In the genomic region with DNA sequence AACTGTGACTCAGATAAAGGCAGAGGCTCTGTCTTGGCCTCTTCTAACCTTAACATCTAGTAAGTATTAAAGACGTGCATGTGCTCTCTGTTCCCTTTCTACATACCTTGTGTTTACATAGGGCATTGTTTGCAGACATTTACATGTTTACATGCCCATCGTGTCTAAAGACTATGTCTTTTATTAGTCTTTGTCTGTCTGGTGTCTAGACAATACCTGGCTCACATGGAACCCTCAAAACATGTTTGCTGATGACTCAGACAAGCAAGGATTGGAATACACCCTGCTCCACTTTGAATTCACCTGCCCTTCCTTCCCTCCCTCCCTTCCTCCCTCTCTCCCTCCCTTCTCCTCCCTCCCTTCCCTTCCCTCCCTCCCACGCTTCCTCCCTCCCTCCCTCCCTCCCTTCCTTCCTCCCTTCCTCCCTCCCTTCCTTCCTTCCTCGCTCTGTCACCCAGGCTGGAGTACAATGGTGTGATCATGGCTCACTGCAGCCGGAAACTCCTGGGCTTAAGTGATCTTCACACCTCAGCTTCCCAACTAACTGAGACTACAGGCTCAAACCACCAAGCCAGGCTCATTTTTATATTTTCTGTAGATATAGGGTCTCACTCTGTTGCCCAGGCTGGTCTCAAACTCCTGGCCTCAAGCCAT, we compare ENCODE assay signal across 1 cellular context.
TF ChIP-seq lines count a peak whose summit lies in the region.

No MANE protein-coding gene starts in this region.

TF ChIP-seq in HepG2, 621 proteins besides CTCF, POLR2A, EP300 and RAD21 (continued from another document):
- no peak for TF ChIP-seq SCMH1 (CRISPR knock-in tag; IDR thresholded peaks at IDR 0.05; ENCODE audit: borderline replicate concordance)
- TF ChIP-seq, protein P1, sequence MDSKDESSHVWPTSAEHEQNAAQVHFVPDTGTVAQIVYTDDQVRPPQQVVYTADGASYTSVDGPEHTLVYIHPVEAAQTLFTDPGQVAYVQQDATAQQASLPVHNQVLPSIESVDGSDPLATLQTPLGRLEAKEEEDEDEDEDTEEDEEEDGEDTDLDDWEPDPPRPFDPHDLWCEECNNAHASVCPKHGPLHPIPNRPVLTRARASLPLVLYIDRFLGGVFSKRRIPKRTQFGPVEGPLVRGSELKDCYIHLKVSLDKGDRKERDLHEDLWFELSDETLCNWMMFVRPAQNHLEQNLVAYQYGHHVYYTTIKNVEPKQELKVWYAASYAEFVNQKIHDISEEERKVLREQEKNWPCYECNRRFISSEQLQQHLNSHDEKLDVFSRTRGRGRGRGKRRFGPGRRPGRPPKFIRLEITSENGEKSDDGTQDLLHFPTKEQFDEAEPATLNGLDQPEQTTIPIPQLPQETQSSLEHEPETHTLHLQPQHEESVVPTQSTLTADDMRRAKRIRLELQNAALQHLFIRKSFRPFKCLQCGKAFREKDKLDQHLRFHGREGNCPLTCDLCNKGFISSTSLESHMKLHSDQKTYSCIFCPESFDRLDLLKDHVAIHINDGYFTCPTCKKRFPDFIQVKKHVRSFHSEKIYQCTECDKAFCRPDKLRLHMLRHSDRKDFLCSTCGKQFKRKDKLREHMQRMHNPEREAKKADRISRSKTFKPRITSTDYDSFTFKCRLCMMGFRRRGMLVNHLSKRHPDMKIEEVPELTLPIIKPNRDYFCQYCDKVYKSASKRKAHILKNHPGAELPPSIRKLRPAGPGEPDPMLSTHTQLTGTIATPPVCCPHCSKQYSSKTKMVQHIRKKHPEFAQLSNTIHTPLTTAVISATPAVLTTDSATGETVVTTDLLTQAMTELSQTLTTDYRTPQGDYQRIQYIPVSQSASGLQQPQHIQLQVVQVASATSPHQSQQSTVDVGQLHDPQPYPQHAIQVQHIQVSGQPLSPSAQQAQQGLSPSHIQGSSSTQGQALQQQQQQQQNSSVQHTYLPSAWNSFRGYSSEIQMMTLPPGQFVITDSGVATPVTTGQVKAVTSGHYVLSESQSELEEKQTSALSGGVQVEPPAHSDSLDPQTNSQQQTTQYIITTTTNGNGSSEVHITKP (CRISPR knock-in tag; IDR thresholded peaks at IDR 0.05; ENCODE audit: low read depth): 0 out of 2 replicates have a peak, but pooled peaks have one; percentile 31
- no peak for TF ChIP-seq ZSCAN31 (CRISPR knock-in tag; IDR thresholded peaks at IDR 0.05; ENCODE audit: low read depth)
- TF ChIP-seq ARNT (IDR thresholded peaks at IDR 0.05): no peak
- no peak for TF ChIP-seq ZSCAN22 (CRISPR knock-in tag; IDR thresholded peaks at IDR 0.05)
- TF ChIP-seq TMF1 (CRISPR knock-in tag; IDR thresholded peaks at IDR 0.05; ENCODE audit: low read depth): no peak
- TF ChIP-seq ZNF572 (CRISPR knock-in tag; IDR thresholded peaks at IDR 0.05): no peak
- TF ChIP-seq RCOR2 (CRISPR knock-in tag; IDR thresholded peaks at IDR 0.05): no peak
- TF ChIP-seq, protein P2, sequence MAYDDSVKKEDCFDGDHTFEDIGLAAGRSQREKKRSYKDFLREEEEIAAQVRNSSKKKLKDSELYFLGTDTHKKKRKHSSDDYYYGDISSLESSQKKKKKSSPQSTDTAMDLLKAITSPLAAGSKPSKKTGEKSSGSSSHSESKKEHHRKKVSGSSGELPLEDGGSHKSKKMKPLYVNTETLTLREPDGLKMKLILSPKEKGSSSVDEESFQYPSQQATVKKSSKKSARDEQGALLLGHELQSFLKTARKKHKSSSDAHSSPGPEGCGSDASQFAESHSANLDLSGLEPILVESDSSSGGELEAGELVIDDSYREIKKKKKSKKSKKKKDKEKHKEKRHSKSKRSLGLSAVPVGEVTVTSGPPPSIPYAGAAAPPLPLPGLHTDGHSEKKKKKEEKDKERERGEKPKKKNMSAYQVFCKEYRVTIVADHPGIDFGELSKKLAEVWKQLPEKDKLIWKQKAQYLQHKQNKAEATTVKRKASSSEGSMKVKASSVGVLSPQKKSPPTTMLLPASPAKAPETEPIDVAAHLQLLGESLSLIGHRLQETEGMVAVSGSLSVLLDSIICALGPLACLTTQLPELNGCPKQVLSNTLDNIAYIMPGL (CRISPR knock-in tag; IDR thresholded peaks at IDR 0.05; ENCODE audit: borderline replicate concordance in 1 of 2, low read depth in 1 of 2): no peak
- no peak for TF ChIP-seq ZNF720 (CRISPR knock-in tag; IDR thresholded peaks at IDR 0.05)
- TF ChIP-seq RAD51 (IDR thresholded peaks at IDR 0.05; ENCODE audit: borderline replicate concordance): no peak
- no peak for TF ChIP-seq CCAR2 (optimal IDR thresholded peaks at IDR 0.05; ENCODE audit: low read depth, low read length)
- TF ChIP-seq FOXC1 (CRISPR knock-in tag; IDR thresholded peaks at IDR 0.05; ENCODE audit: borderline replicate concordance): no peak
- TF ChIP-seq ZNF569 (CRISPR knock-in tag; IDR thresholded peaks at IDR 0.05; ENCODE audit: borderline replicate concordance): no peak
- no peak for TF ChIP-seq SUZ12 (IDR thresholded peaks at IDR 0.05; ENCODE audit: low read depth, low read length)
- no peak for TF ChIP-seq NONO (IDR thresholded peaks at IDR 0.05)
- no peak for TF ChIP-seq NONO (CRISPR knock-in tag; conservative IDR thresholded peaks at IDR 0.05)
- no peak for TF ChIP-seq HNRNPLL (IDR thresholded peaks at IDR 0.05; ENCODE audit: low read depth, low read length, poor library complexity, severe bottlenecking)
- TF ChIP-seq ZNF605 (CRISPR knock-in tag; IDR thresholded peaks at IDR 0.05): no peak
TF ChIP-seq in HepG2: peak in this region for 63.
